In genomic region chr1:32754282-32755097, GRCh38 we compare ENCODE assay signal across 8 cellular contexts. TPM values are rescaled to one million over a fixed set of nuclear protein-coding genes. Genes with fewer than 3 reads are reported as not detected.
DNase-seq lines count a peak whose midpoint lies in the region; ATAC-seq lines count a peak whose summit lies in the region.

No MANE protein-coding gene starts in this region.

- H3K4me1 Mint-ChIP-seq in T-cell = peaks cover 8 to 17% (median 15%) of the 10 kb centered on the region in 3 donors

- H3K36me3 Mint-ChIP-seq in T-cell = no peaks in the 10 kb centered on the region

- peak overlapping the region; percentile 69 to 80 (median 78) for H3K4me3 Mint-ChIP-seq in T-cell

- CTCF ChIA-PET in T-cell (lab: Charles Lee) = interaction anchor here in 1 of 2 donors (0.8 kb wide), 1 partner anchor 19 kb away, joined by 3 read pairs; no protein-coding TSS in a partner anchor

- H3K27ac ChIP-seq in caudate nucleus (ENCODE audit: low read depth, low read length) = peak overlapping the region; percentile 18

- POLR2A ChIA-PET in T-cell (lab: Charles Lee) = interaction anchor here in 1 of 2 donors (0.7 kb wide), 1 partner anchor 186 kb away, joined by 7 read pairs; no protein-coding TSS in a partner anchor

- ATAC-seq in T-cell (replicated peaks in 1 of 4) = peak; percentile 56 to 76 (median 64)

- no peaks in the 10 kb centered on the region for H3K27me3 Mint-ChIP-seq in T-cell

- DNase-seq in NCI-H524 (lab: John Stamatoyannopoulos, UW) (peak; percentile 48 to 66), NCI-H524 treated with DMSO at 0.1 percent for 48 hours (lab: John Stamatoyannopoulos, UW) (no peak), T-cell (peak; percentile 9 to 69 (median 38)), caudate nucleus (lab: John Stamatoyannopoulos, UW) (peak in 29 of 61 donors; percentile 4 to 72 (median 41)), kidney tubule cell (ENCODE audit: low spot score) (peak; percentile 56), NCI-H446 (lab: John Stamatoyannopoulos, UW) (no peak), NCI-H1436 (lab: John Stamatoyannopoulos, UW) (no peak)
- DNase-seq in stimulated activated CD4-positive, alpha-beta T cell treated with anti-CD3 and anti-CD28 coated beads, TNF-alpha, amount 100 ng/mL, for 48 hours (ENCODE audit: low read depth in 3 of 3) = peak; percentile 10 to 58 (median 55)

- no peaks in the 10 kb centered on the region for H3K9me3 Mint-ChIP-seq in T-cell

- peak overlapping the region; percentile 41 to 70 for H3K27ac Mint-ChIP-seq in T-cell

RNA-seq across cellular contexts. Expression of gene SYNC, which starts 51.9 kb away (rescaled TPM):
- under 1 TPM in 1 of 5 donors, not detected in 4; 0.07 TPM for total RNA-seq in T-cell

Comparison
In these comparisons a context has a peak if more than half of its experiments do, and no peak if none do; other contexts are left out.
1. DNase-seq: peak in NCI-H524 (2 of 2), T-cell (34 of 34), kidney tubule cell (single experiment) and stimulated activated CD4-positive, alpha-beta T cell treated with anti-CD3 and anti-CD28 coated beads, TNF-alpha, amount 100 ng/mL, for 48 hours (3 of 3); none in NCI-H524 treated with DMSO at 0.1 percent for 48 hours (single experiment), NCI-H446 (0 of 2) and NCI-H1436 (single experiment).